Comparison of ENCODE assay signal across 1 cellular context in genomic region chr16:12898556-12898955, GRCh38.
TF ChIP-seq lines count a peak whose summit lies in the region.

No MANE protein-coding gene starts in this region.

TF ChIP-seq in GM12878, 131 proteins besides CTCF, POLR2A, EP300 and RAD21 (continued from another document):
- no peak for TF ChIP-seq ATF2 (IDR thresholded peaks at IDR 0.05; ENCODE audit: low read length)
- no peak for TF ChIP-seq MYB (IDR thresholded peaks at IDR 0.05; ENCODE audit: borderline replicate concordance, low read depth, low read length)
- no peak for TF ChIP-seq JUND (IDR thresholded peaks at IDR 0.05; ENCODE audit: low read depth, low read length)
- no peak for TF ChIP-seq MLLT1 (IDR thresholded peaks at IDR 0.05)
- no peak for TF ChIP-seq ATF7 (IDR thresholded peaks at IDR 0.05; ENCODE audit: low read depth)
- no peak for TF ChIP-seq CHD4 (IDR thresholded peaks at IDR 0.05)
- TF ChIP-seq ASH2L (IDR thresholded peaks at IDR 0.05; ENCODE audit: borderline replicate concordance, low read depth) = no peak
- no peak for TF ChIP-seq SP1 (IDR thresholded peaks at IDR 0.05; ENCODE audit: low read depth, low read length)
- no peak for TF ChIP-seq E2F4 (IDR thresholded peaks at IDR 0.05; ENCODE audit: low read depth, low read length)
- no peak for TF ChIP-seq MXI1 (IDR thresholded peaks at IDR 0.05; ENCODE audit: low read depth, low read length)
- TF ChIP-seq SRF (IDR thresholded peaks at IDR 0.05; ENCODE audit: low read depth in 2 of 2, low read length in 2 of 2) = no peak
- no peak for TF ChIP-seq EGR1 (IDR thresholded peaks at IDR 0.05; ENCODE audit: borderline replicate concordance in 1 of 2, low read depth in 2 of 2, low read length in 2 of 2)
- no peak for TF ChIP-seq RELB (IDR thresholded peaks at IDR 0.05; ENCODE audit: low read depth)
